ENCODE assay signal across 24 cellular contexts in genomic region chr4:86013623-86014022, GRCh38.
DNase-seq lines count a peak whose midpoint lies in the region; ATAC-seq and TF ChIP-seq lines count a peak whose summit lies in the region.
"Had no signal": no experiment of that assay in that cellular context is flagged by ENCODE, and none has a peak within 500 bp of the region (broad histone marks: within the 10 kb centered on the region; RNA-seq: fewer than 3 reads in every experiment).

No MANE protein-coding gene starts in this region.

- H3K4me2 ChIP-seq in IMR-90 (ENCODE audit: low read depth, low read length) = no peak overlapping the region
- H3K4me2 ChIP-seq: neural progenitor cell had no signal

- POLR2A ChIA-PET in IMR-90 (lab: Charles Lee; ENCODE audit: unreplicated experiment) = interaction anchor here (0.8 kb wide), 1 partner anchor 1200 kb away, joined by 5 read pairs; no protein-coding TSS in a partner anchor

- no peak for TF ChIP-seq RAD21 in IMR-90 (IDR thresholded peaks at IDR 0.05; ENCODE audit: low read length)

- H3K27me3 ChIP-seq in IMR-90 (ENCODE audit: control insufficient read depth, insufficient read depth, low read length) = no peaks in the 10 kb centered on the region
- H3K27me3 ChIP-seq: breast epithelium, colonic mucosa, neural progenitor cell had no signal

- dilution Hi-C loops in IMR-90 (cut with HindIII; ENCODE audit: low sequenced_read_pairs, unreplicated experiment) = no loop called here

- no peaks in the 10 kb centered on the region; the same call in 1 of the 2 replicates for H3K9me1 ChIP-seq in IMR-90 (ENCODE audit: insufficient read depth, low read length)

- H3K56ac ChIP-seq in IMR-90 (ENCODE audit: extremely low read depth, insufficient read depth, low read length) = no peak overlapping the region

- TF ChIP-seq POLR2A in IMR-90 (IDR thresholded peaks at IDR 0.05; ENCODE audit: low read depth, low read length) = no peak

- no peak overlapping the region for H4K5ac ChIP-seq in IMR-90 (ENCODE audit: low read depth, low read length)

- no peak overlapping the region for H2AK9ac ChIP-seq in IMR-90 (replicated peaks; ENCODE audit: low read depth, low read length, poor library complexity)

- H2AFZ ChIP-seq in IMR-90 (replicated peaks; ENCODE audit: low read length, poor library complexity) = no peak overlapping the region
- H2AFZ ChIP-seq: neural progenitor cell had no signal

- H2BK15ac ChIP-seq in IMR-90 (ENCODE audit: low read depth, low read length) = no peak overlapping the region

- H2AK5ac ChIP-seq in IMR-90 (ENCODE audit: low read depth, low read length) = no peak overlapping the region

- no peak overlapping the region for H4K8ac ChIP-seq in IMR-90 (ENCODE audit: low read depth in 2 of 2, low read length in 2 of 2)

- no peak overlapping the region for H3K14ac ChIP-seq in IMR-90 (replicated peaks; ENCODE audit: low read depth, low read length)

- H3K4me1 ChIP-seq in IMR-90 (ENCODE audit: control insufficient read depth, insufficient read depth, low read length) = peaks cover 2% of the 10 kb centered on the region; the same call in 1 of the 2 replicates
- H3K4me1 ChIP-seq: breast epithelium, colonic mucosa, lower lobe of right lung, psoas muscle had no signal

- H2BK5ac ChIP-seq in IMR-90 (ENCODE audit: low read depth, low read length, poor library complexity, severe bottlenecking) = no peak overlapping the region

- in situ Hi-C loops in IMR-90 (cut with MboI; ENCODE audit: low sequenced_read_pairs) = no loop called here

- CTCF ChIA-PET in IMR-90 (lab: Yijun Ruan, JAX) = no interaction called here

- no peak overlapping the region for H2BK20ac ChIP-seq in IMR-90 (ENCODE audit: low read depth, low read length)

- no TSS peak for BruUV-seq in IMR-90 (replicated peaks; lab: Mats Ljungman, UMichigan)

- no peak overlapping the region for H3K9ac ChIP-seq in IMR-90 (ENCODE audit: low read depth, low read length)
- H3K9ac ChIP-seq: neural progenitor cell had no signal

- H4K20me1 ChIP-seq in IMR-90 (ENCODE audit: insufficient read depth, low read length) = no peaks in the 10 kb centered on the region

- H3K27ac ChIP-seq in IMR-90 (ENCODE audit: insufficient read depth, low read length) = no peak overlapping the region
- H3K27ac ChIP-seq: breast epithelium, colonic mucosa, lower lobe of right lung, neural progenitor cell, psoas muscle had no signal

- H3K23ac ChIP-seq in IMR-90 (ENCODE audit: low read depth, low read length) = no peak overlapping the region

- intact Hi-C loops in IMR-90 (cut with micrococcal nuclease) = no loop called here

- H3K9me3 ChIP-seq in IMR-90 (ENCODE audit: control insufficient read depth, insufficient read depth, low read length) = no peaks in the 10 kb centered on the region
- H3K9me3 ChIP-seq: breast epithelium, colonic mucosa, lower lobe of right lung, psoas muscle had no signal

- no CpG with 5 or more reads among the region's 4 CpGs for WGBS in IMR-90 (ENCODE audit: extremely low coverage in 2 of 2, insufficient read length in 1 of 2), 2 experiments

- 0 out of 2 replicates have a peak, but pooled peaks cover 1% of the 10 kb centered on the region for H3K36me3 ChIP-seq in IMR-90 (ENCODE audit: control insufficient read depth, insufficient read depth, low read length)
- H3K36me3 ChIP-seq: breast epithelium, colonic mucosa, lower lobe of right lung, neural progenitor cell had no signal

- H3K18ac ChIP-seq in IMR-90 (ENCODE audit: low read depth, low read length) = no peak overlapping the region

- H2BK120ac ChIP-seq in IMR-90 (ENCODE audit: low read depth, low read length) = no peak overlapping the region

- H3K4ac ChIP-seq in IMR-90 (ENCODE audit: low read depth, low read length) = no peak overlapping the region

- ATAC-seq in IMR-90 (ENCODE audit: low read depth) = peak; percentile 62
- ATAC-seq: lower lobe of right lung, PC-3, psoas muscle had no signal

- H3K79me1 ChIP-seq in IMR-90 (ENCODE audit: low read depth in 1 of 2, low read length in 2 of 2) = no peaks in the 10 kb centered on the region

- H4K91ac ChIP-seq in IMR-90 (ENCODE audit: insufficient read depth, low read depth, low read length) = no peak overlapping the region

- TF ChIP-seq CTCF in IMR-90 (conservative IDR thresholded peaks at IDR 0.05; ENCODE audit: low read depth, low read length) = no peak

- peak; percentile 69 for DNase-seq in IMR-90
- peak; percentile 67 for DNase-seq in astrocyte of the hippocampus (ENCODE audit: low read depth, low spot score)
- DNase-seq in hepatic stellate cell (ENCODE audit: low spot score) = peak; percentile 12
- no peak for DNase-seq in NCI-H1694 treated with DMSO at 0.1 percent for 48 hours (lab: John Stamatoyannopoulos, UW)
- DNase-seq in activated CD4-positive, alpha-beta T cell treated with anti-CD3 and anti-CD28 coated beads, Interleukin-2, amount 50 U/mL, for 4 hours = no peak
- no peak for DNase-seq in midbrain (lab: John Stamatoyannopoulos, UW)
- no peak for DNase-seq in amniotic stem cell (lab: John Stamatoyannopoulos, UW)
- DNase-seq: activated CD4-positive, alpha-beta memory T cell treated with anti-CD3 and anti-CD28 coated beads for 36 hours; activated CD4-positive, CD25-positive, alpha-beta regulatory T cell; activated effector memory CD4-positive, alpha-beta T cell treated with Interleukin-2 at 50 U/mL for 16 hours; activated naive CD8-positive, alpha-beta T cell treated with anti-CD3 and anti-CD28 coated beads, Interleukin-2, amount 10 ng/mL, durations not matched to agents 7 days and 5 days; colonic mucosa; effector memory CD4-positive, alpha-beta T cell; erythroblast; kidney; lower lobe of right lung; NCI-H1436 treated with DMSO at 0.1 percent for 48 hours; NCI-H510A treated with DMSO at 0.1 percent for 48 hours; PC-3; psoas muscle; SHP77; SW 1271 had no signal

- H3K4me3 ChIP-seq in IMR-90 (ENCODE audit: insufficient read depth, low read depth, low read length) = no peak overlapping the region
- H3K4me3 ChIP-seq: breast epithelium, colonic mucosa, lower lobe of right lung, neural progenitor cell, psoas muscle had no signal

TF ChIP-seq in IMR-90, 13 proteins besides CTCF, POLR2A, EP300 and RAD21:
- TF ChIP-seq ELK1 (IDR thresholded peaks at IDR 0.05; ENCODE audit: borderline replicate concordance, low read depth, low read length) = no peak
- TF ChIP-seq CHD1 (IDR thresholded peaks at IDR 0.05; ENCODE audit: low read depth, low read length) = no peak
- no peak for TF ChIP-seq CEBPB (IDR thresholded peaks at IDR 0.05; ENCODE audit: low read depth, low read length)
- TF ChIP-seq NFE2L2 (IDR thresholded peaks at IDR 0.05; ENCODE audit: low read depth, low read length) = no peak
- TF ChIP-seq MAZ (IDR thresholded peaks at IDR 0.05; ENCODE audit: borderline replicate concordance, low read depth, low read length) = no peak
- no peak for TF ChIP-seq RCOR1 (IDR thresholded peaks at IDR 0.05; ENCODE audit: insufficient replicate concordance, low read length)
- no peak for TF ChIP-seq RFX5 (IDR thresholded peaks at IDR 0.05; ENCODE audit: low read depth, low read length)
- TF ChIP-seq USF2 (IDR thresholded peaks at IDR 0.05; ENCODE audit: low read depth, low read length) = no peak
- no peak for TF ChIP-seq MXI1 (IDR thresholded peaks at IDR 0.05; ENCODE audit: borderline replicate concordance, low read depth, low read length)
- no peak for TF ChIP-seq SMC3 (IDR thresholded peaks at IDR 0.05; ENCODE audit: low read depth, low read length)
- no peak for TF ChIP-seq BHLHE40 (IDR thresholded peaks at IDR 0.05; ENCODE audit: low read depth, low read length)
- no peak for TF ChIP-seq FOS (IDR thresholded peaks at IDR 0.05; ENCODE audit: low read depth, low read length)
- no peak for TF ChIP-seq MAFK (IDR thresholded peaks at IDR 0.05; ENCODE audit: low read depth, low read length)

Comparison
In these comparisons a context has a peak if more than half of its experiments do, and no peak if none do; other contexts are left out.
1. DNase-seq: peak in IMR-90 (single experiment), astrocyte of the hippocampus (single experiment) and hepatic stellate cell (single experiment); none in NCI-H1694 treated with DMSO at 0.1 percent for 48 hours (single experiment), activated CD4-positive, alpha-beta T cell treated with anti-CD3 and anti-CD28 coated beads, Interleukin-2, amount 50 U/mL, for 4 hours (0 of 2), midbrain (single experiment) and amniotic stem cell (single experiment).